24 cellular contexts compared by ENCODE assay signal in genomic region chr10:90806677-90807076, GRCh38. TPM values are rescaled to one million over a fixed set of nuclear protein-coding genes. Genes with fewer than 3 reads are reported as not detected.
"Had no signal": no experiment of that assay in that cellular context is flagged by ENCODE, and none has a peak within 500 bp of the region (broad histone marks: within the 10 kb centered on the region; RNA-seq: fewer than 3 reads in every experiment).

No MANE protein-coding gene starts in this region.

- H3K4me3 ChIP-seq: MG63, PC-9, Peyer's patch, SJSA1, SK-N-MC had no signal

- H3K9me3 ChIP-seq: MG63, Peyer's patch, SJSA1 had no signal

- H2AFZ ChIP-seq: PC-9 had no signal

- H3K4me2 ChIP-seq: PC-9 had no signal

- H3K27ac ChIP-seq: PC-9, Peyer's patch, SJSA1, SK-N-MC had no signal

- DNase-seq: IMR-90, Karpas-422, KG1, MG63, NCI-H1092, NCI-H1105 treated with DMSO at 0.1 percent for 48 hours, NCI-H1417 treated with DMSO at 0.1 percent for 48 hours, NCI-H146, NCI-H1694 treated with DMSO at 0.1 percent for 48 hours, NCI-H1930, NCI-H2081, NCI-H2107, NCI-H2227 treated with DMSO at 0.1 percent for 48 hours, NCI-H524, NCI-H526 treated with DMSO at 0.1 percent for 48 hours, NCI-H748 treated with DMSO at 0.1 percent for 48 hours, OCI-M1, PC-9, Peyer's patch, SHP77 treated with DMSO at 0.1 percent for 48 hours had no signal

- H3K4me1 ChIP-seq: Peyer's patch, SJSA1 had no signal

- H3K36me3 ChIP-seq: MG63, Peyer's patch, SJSA1 had no signal

- ATAC-seq: HepG2, Right ventricle myocardium inferior had no signal

- FAIRE-seq: HepG2 had no signal

- H3K27me3 ChIP-seq: MG63, Peyer's patch had no signal

RNA-seq across cellular contexts. Expression of gene HTR7, which starts 51.2 kb away (rescaled TPM):
- total RNA-seq: Right ventricle myocardium inferior had no signal
- polyA plus RNA-seq: HepG2 had no signal
